1 cellular context compared by ENCODE assay signal in the genomic region with DNA sequence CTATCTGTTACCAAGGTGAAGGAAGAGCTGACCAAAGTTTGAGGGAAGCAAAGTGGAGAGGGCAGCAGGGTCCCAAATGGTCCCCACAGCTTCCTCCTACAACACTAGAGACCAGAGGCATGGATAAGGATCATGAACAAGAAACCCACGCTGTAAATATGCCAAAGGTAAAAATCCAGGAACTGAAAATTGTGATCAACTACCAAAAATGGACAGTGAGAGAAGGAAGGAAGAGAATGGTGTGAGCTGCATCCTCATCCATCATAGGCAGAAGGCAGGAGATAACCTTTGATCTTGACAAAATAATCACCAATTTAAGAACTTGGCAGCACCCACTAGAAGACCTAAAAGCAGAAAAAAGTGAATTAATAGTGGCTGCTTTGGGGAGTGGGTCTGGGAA.
TF ChIP-seq lines count a peak whose summit lies in the region.

No MANE protein-coding gene starts in this region.

TF ChIP-seq in GM12878, 131 proteins besides CTCF, POLR2A, EP300 and RAD21 (continued from another document):
- TF ChIP-seq, protein P1, sequence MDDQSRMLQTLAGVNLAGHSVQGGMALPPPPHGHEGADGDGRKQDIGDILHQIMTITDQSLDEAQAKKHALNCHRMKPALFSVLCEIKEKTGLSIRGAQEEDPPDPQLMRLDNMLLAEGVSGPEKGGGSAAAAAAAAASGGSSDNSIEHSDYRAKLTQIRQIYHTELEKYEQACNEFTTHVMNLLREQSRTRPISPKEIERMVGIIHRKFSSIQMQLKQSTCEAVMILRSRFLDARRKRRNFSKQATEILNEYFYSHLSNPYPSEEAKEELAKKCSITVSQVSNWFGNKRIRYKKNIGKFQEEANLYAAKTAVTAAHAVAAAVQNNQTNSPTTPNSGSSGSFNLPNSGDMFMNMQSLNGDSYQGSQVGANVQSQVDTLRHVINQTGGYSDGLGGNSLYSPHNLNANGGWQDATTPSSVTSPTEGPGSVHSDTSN (IDR thresholded peaks at IDR 0.05; ENCODE audit: insufficient replicate concordance, low read depth, low read length): peak; percentile 36
- TF ChIP-seq MTA2 (IDR thresholded peaks at IDR 0.05; ENCODE audit: low read depth): peak; percentile 29; the same call in 1 of the 2 replicates
- TF ChIP-seq IKZF2 (IDR thresholded peaks at IDR 0.05): peak in 1 of 2 experiments; percentile 29; a peak in 1 of 4 replicates
- TF ChIP-seq SMAD5 (IDR thresholded peaks at IDR 0.05; ENCODE audit: low read depth): no peak
- TF ChIP-seq SPI1 (IDR thresholded peaks at IDR 0.05; ENCODE audit: borderline replicate concordance, insufficient read depth, low read depth, low read length): peak; percentile 45; the same call in 1 of the 2 replicates
- 0 out of 2 replicates have a peak, but pooled peaks have one; percentile 24 for TF ChIP-seq NR2F1 (conservative IDR thresholded peaks at IDR 0.05)
